ENCODE assay signal across 8 cellular contexts in genomic region chr19:52786078-52786463, GRCh38. TPM values are rescaled to one million over a fixed set of nuclear protein-coding genes. Genes with fewer than 3 reads are reported as not detected.
DNase-seq lines count a peak whose midpoint lies in the region; ATAC-seq and TF ChIP-seq lines count a peak whose summit lies in the region.

No MANE protein-coding gene starts in this region.

- TF ChIP-seq CTCF in KMS-11 (conservative IDR thresholded peaks at IDR 0.05; ENCODE audit: low read depth, low read length) (no peak), brain (conservative IDR thresholded peaks at IDR 0.05) (no peak), testis (IDR thresholded peaks at IDR 0.05) (no peak)

- no peaks in the 10 kb centered on the region for H3K79me2 ChIP-seq in KMS-11 (ENCODE audit: insufficient read depth, low read depth)

- H4K20me1 ChIP-seq in KMS-11 (ENCODE audit: insufficient read depth), result no peaks in the 10 kb centered on the region

- H3K27me3 ChIP-seq in KMS-11 (ENCODE audit: insufficient read depth, low read depth) (no peaks in the 10 kb centered on the region), testis (no peaks in the 10 kb centered on the region)

- peaks cover 19% of the 10 kb centered on the region for H3K4me1 Mint-ChIP-seq in brain

- peak overlapping the region; percentile 79 for H2AFZ ChIP-seq in KMS-11 (ENCODE audit: low read depth)

- peaks cover 0 to 4% (median 0%) of the 10 kb centered on the region in 5 experiments for H3K9me3 Mint-ChIP-seq in brain

- no peaks in the 10 kb centered on the region for H3K4me1 ChIP-seq in KMS-11 (ENCODE audit: low read depth, poor library complexity, severe bottlenecking)
- H3K4me1 ChIP-seq in testis, result no peaks in the 10 kb centered on the region

- H3K27me3 Mint-ChIP-seq in brain, result peaks cover 61% of the 10 kb centered on the region

- no peaks in the 10 kb centered on the region for H3K9me3 ChIP-seq in testis

- intact Hi-C loops in left colon (cut with DNase I, micrococcal nuclease) (no loop called here), testis (cut with DNase I; ENCODE audit: low total_unique reads) (no loop called here)

- H3K27ac ChIP-seq in KMS-11, result no peak overlapping the region
- peak overlapping the region; percentile 2 to 9 for H3K27ac ChIP-seq in testis

- H3K36me3 Mint-ChIP-seq in brain, result no peaks in the 10 kb centered on the region

- ATAC-seq in GM21360 (IDR thresholded peaks at IDR 0.05; ENCODE audit: unreplicated experiment), result peak; percentile 20
- peak; percentile 76 for ATAC-seq in left colon

- H3K9ac ChIP-seq in KMS-11, result peak overlapping the region; percentile 37; the same call in 1 of the 2 replicates

- peak overlapping the region in 3 of 5 experiments; percentile 11 to 21 (median 19) for H3K27ac Mint-ChIP-seq in brain

- H3K4me3 ChIP-seq in KMS-11 (IDR thresholded peaks at IDR 0.05; ENCODE audit: insufficient read depth, low read depth, low read length) (no peak overlapping the region), testis (peak overlapping the region; percentile 50 to 73)

- DNase-seq in AG20443 (ENCODE audit: low spot score) (peak; percentile 14), left colon (peak in 1 of 2 donors; percentile 41), testis (no peak), SK-N-DZ (ENCODE audit: low spot score) (no peak), HK-2 (ENCODE audit: unreplicated experiment) (no peak)

- WGBS in testis, 2 donors, result 2% methylated on average over 19 to 23 of the region's 23 CpGs

- H3K4me3 Mint-ChIP-seq in brain, result peak overlapping the region; percentile 83 to 93 (median 86)

- TF ChIP-seq POLR2A in testis (IDR thresholded peaks at IDR 0.05), result no peak

- 0 out of 2 replicates have a peak overlapping the region, but pooled peaks have one; percentile 33 for H3K4me2 ChIP-seq in KMS-11

- no peaks in the 10 kb centered on the region for H3K36me3 ChIP-seq in KMS-11 (ENCODE audit: insufficient read depth)
- H3K36me3 ChIP-seq in testis (ENCODE audit: low read depth, missing control alignments), result no peaks in the 10 kb centered on the region

RNA-seq across cellular contexts. Expression of gene ZNF600, which starts 0.5 kb away (rescaled TPM):
- polyA plus RNA-seq in brain (ENCODE audit: insufficient read depth, low read depth, low replicate concordance) (0.83 TPM), testis (ENCODE audit: insufficient read depth, low read depth, low replicate concordance) (2.7 TPM)
- total RNA-seq in left colon (10 to 100 TPM; 11.8 to 12.0 TPM), testis (1 to 10 TPM; 5.2 to 6.9 TPM)
- polyA plus RNA-seq in SK-N-DZ (2014; cell fraction: cytosol; rRNA removed), result 1.6 and 2.7 TPM in 2 replicates
- 9.2 and 16.9 TPM in 2 replicates for polyA plus RNA-seq in SK-N-DZ (2014; cell fraction: nucleus; rRNA removed)

RNA-seq across cellular contexts. Expression of gene ZNF28, which starts 35.4 kb away (rescaled TPM):
- 1.8 TPM for polyA plus RNA-seq in brain (ENCODE audit: insufficient read depth, low read depth, low replicate concordance)
- 10 to 100 TPM; 20.2 to 24.2 TPM for total RNA-seq in left colon
- total RNA-seq in testis, result 10 to 100 TPM; 12.2 to 17.5 TPM
- polyA plus RNA-seq in testis (ENCODE audit: insufficient read depth, low read depth, low replicate concordance), result 8.8 TPM
- polyA plus RNA-seq in SK-N-DZ (2014; cell fraction: cytosol; rRNA removed), result 6.8 and 7.4 TPM in 2 replicates
- 3.2 and 3.6 TPM in 2 replicates for polyA plus RNA-seq in SK-N-DZ (2014; cell fraction: nucleus; rRNA removed)

RNA-seq across cellular contexts. Expression of gene ZNF611, which starts 51.2 kb away (rescaled TPM):
- polyA plus RNA-seq in brain (ENCODE audit: insufficient read depth, low read depth, low replicate concordance) (3.7 TPM), testis (ENCODE audit: insufficient read depth, low read depth, low replicate concordance) (7.9 TPM)
- total RNA-seq in left colon (10 to 100 TPM; 13.1 to 15.6 TPM), testis (10 to 100 TPM; 17.8 to 26.8 TPM)
- polyA plus RNA-seq in SK-N-DZ (2014; cell fraction: cytosol; rRNA removed), result 6.5 and 9.1 TPM in 2 replicates
- polyA plus RNA-seq in SK-N-DZ (2014; cell fraction: nucleus; rRNA removed), result 4.4 and 5.1 TPM in 2 replicates
